Comparison of ENCODE assay signal across 8 cellular contexts in genomic region chr18:44680271-44681038, GRCh38. TPM values are rescaled to one million over a fixed set of nuclear protein-coding genes. Genes with fewer than 3 reads are reported as not detected.
DNase-seq lines count a peak whose midpoint lies in the region; ATAC-seq, FAIRE-seq and TF ChIP-seq lines count a peak whose summit lies in the region.

Gene SETBP1, plus strand, starts transcription at chr18:44680888. Its CDS starts 20,459 bp downstream, at chr18:44701347.

- H3K79me2 ChIP-seq in PC-3 (ENCODE audit: low read length): no peaks in the 10 kb centered on the region

- no peaks in the 10 kb centered on the region for H3K27me3 ChIP-seq in PC-3 (ENCODE audit: low read length)
- H3K27me3 ChIP-seq in ascending aorta: no peaks in the 10 kb centered on the region
- no peaks in the 10 kb centered on the region for H3K27me3 ChIP-seq in right cardiac atrium (ENCODE audit: control insufficient read depth, insufficient read depth)

- FAIRE-seq in H54 (lab: Jason Lieb, UNC): no peak

- no peaks in the 10 kb centered on the region for H4K20me1 ChIP-seq in PC-3 (ENCODE audit: low read length)

- POLR2A ChIA-PET in PC-3 (lab: Charles Lee; ENCODE audit: unreplicated experiment): interaction anchor here (0.6 kb wide), 2 partner anchors 76 to 163 kb away, joined by 6 to 11 read pairs; no protein-coding TSS in a partner anchor

- BruUV-seq in PC-3 (replicated peaks; lab: Mats Ljungman, UMichigan): no TSS peak

- H3K36me3 ChIP-seq in PC-3 (ENCODE audit: low read depth, low read length) (no peaks in the 10 kb centered on the region), ascending aorta (no peaks in the 10 kb centered on the region)

- WGBS in right cardiac atrium: under 1% methylated on average over 65 of the region's 65 CpGs

- peak within 1 kb of the TSS; percentile 61 for H2AFZ ChIP-seq in PC-3 (ENCODE audit: low read length)

- no peaks in the 10 kb centered on the region for H3K9me3 ChIP-seq in PC-3 (ENCODE audit: low read length)
- no peaks in the 10 kb centered on the region for H3K9me3 ChIP-seq in ascending aorta
- H3K9me3 ChIP-seq in right cardiac atrium (ENCODE audit: control insufficient read depth, low read length): no peaks in the 10 kb centered on the region

- peak within 1 kb of the TSS; percentile 73 for H3K4me3 ChIP-seq in PC-3 (ENCODE audit: low read length)
- peak within 1 kb of the TSS; percentile 83 to 94 for H3K4me3 ChIP-seq in ascending aorta
- H3K4me3 ChIP-seq in right cardiac atrium (ENCODE audit: low read length): peak within 1 kb of the TSS; percentile 92

- H3F3A ChIP-seq in PC-3 (ENCODE audit: low read length, unreplicated experiment): no peaks in the 10 kb centered on the region

- H3K27ac ChIP-seq in PC-3 (ENCODE audit: low read length) (0 out of 2 replicates have a peak within 1 kb of the TSS, but pooled peaks have one; percentile 18), ascending aorta (peak within 1 kb of the TSS; percentile 97 to 98), right cardiac atrium (ENCODE audit: low read length) (peak within 1 kb of the TSS; percentile 53)

- peak; percentile 58 for DNase-seq in ELF-1 (ENCODE audit: low read depth, low spot score)
- DNase-seq in PC-3: peak; percentile 48
- DNase-seq in ascending aorta (ENCODE audit: low spot score in 2 of 2): peak; percentile 11 to 82
- DNase-seq in right cardiac atrium: peak; percentile 78 to 88 (median 88)
- DNase-seq in posterior vena cava (ENCODE audit: low spot score): peak; percentile 93
- DNase-seq in H54 (ENCODE audit: insufficient read length, low spot score): no peak

- ATAC-seq in HG03159 (IDR thresholded peaks at IDR 0.05; ENCODE audit: unreplicated experiment) (peak; percentile 17), PC-3 (peak; percentile 18), right cardiac atrium (peak; percentile 53 to 73), HG03439 (IDR thresholded peaks at IDR 0.05; ENCODE audit: unreplicated experiment) (no peak)

- H3K9ac ChIP-seq in PC-3 (ENCODE audit: low read length): peak within 1 kb of the TSS; percentile 51

- H3K9me2 ChIP-seq in PC-3 (replicated peaks; ENCODE audit: low read length): no peaks in the 10 kb centered on the region

- H3K4me1 ChIP-seq in PC-3 (ENCODE audit: insufficient read depth, low read length) (peaks cover 11% of the 10 kb centered on the region; the same call in 1 of the 2 replicates), ascending aorta (peaks cover 0 to 18% of the 10 kb centered on the region in 2 donors), right cardiac atrium (ENCODE audit: control insufficient read depth, insufficient read depth, low read length) (no peaks in the 10 kb centered on the region)

- TF ChIP-seq POLR2A in H54 (IDR thresholded peaks at IDR 0.05; ENCODE audit: low read depth, low read length): no peak

- H3K4me2 ChIP-seq in PC-3 (ENCODE audit: low read length): peak within 1 kb of the TSS; percentile 85

- TF ChIP-seq CTCF in PC-3 (conservative IDR thresholded peaks at IDR 0.05; ENCODE audit: low read depth, low read length) (no peak), ascending aorta (IDR thresholded peaks at IDR 0.05) (peak in 2 of 3 experiments; percentile 16 to 25)

- CTCF ChIA-PET in PC-3 (lab: Charles Lee): interaction anchor here (0.5 to 0.6 kb wide), 5 partner anchors 145 to 568 kb away, joined by 3 to 7 read pairs (median 3); no protein-coding TSS in a partner anchor

- intact Hi-C loops in PC-3 (cut with micrococcal nuclease) (loop anchor here (2.0 to 5.0 kb wide), 2 partner anchors 142 to 532 kb away; no protein-coding TSS in a partner anchor), ascending aorta (cut with DNase I) (loop anchor here (5.0 to 10.0 kb wide), 9 partner anchors 47 to 842 kb away; no protein-coding TSS in a partner anchor), right cardiac atrium (cut with DNase I) (loop anchor here in 1 of 4 donors (5.0 kb wide), 2 partner anchors 112 to 217 kb away; no protein-coding TSS in a partner anchor), posterior vena cava (cut with DNase I) (loop anchor here (10.0 kb wide), 2 partner anchors 54 to 114 kb away; no protein-coding TSS in a partner anchor)

RNA-seq across cellular contexts. Expression of gene SETBP1, which starts in this region (rescaled TPM):
- total RNA-seq in PC-3 (2014; rRNA removed) (2.3 and 3.5 TPM in 2 replicates), ascending aorta (23.5 TPM), right cardiac atrium (10 to 100 TPM; 16.4 to 24.1 (median 19.8) TPM), posterior vena cava (10 to 100 TPM; 59.5 to 76.9 TPM)
- 2.0 TPM for polyA plus RNA-seq in right cardiac atrium

Comparison
In these comparisons a context has a peak if more than half of its experiments do, and no peak if none do; other contexts are left out.
1. H3K27ac ChIP-seq: peak in every context shown above with its lines; median percentile 98 in ascending aorta; 53 in right cardiac atrium; 18 in PC-3.